In the genomic region with DNA sequence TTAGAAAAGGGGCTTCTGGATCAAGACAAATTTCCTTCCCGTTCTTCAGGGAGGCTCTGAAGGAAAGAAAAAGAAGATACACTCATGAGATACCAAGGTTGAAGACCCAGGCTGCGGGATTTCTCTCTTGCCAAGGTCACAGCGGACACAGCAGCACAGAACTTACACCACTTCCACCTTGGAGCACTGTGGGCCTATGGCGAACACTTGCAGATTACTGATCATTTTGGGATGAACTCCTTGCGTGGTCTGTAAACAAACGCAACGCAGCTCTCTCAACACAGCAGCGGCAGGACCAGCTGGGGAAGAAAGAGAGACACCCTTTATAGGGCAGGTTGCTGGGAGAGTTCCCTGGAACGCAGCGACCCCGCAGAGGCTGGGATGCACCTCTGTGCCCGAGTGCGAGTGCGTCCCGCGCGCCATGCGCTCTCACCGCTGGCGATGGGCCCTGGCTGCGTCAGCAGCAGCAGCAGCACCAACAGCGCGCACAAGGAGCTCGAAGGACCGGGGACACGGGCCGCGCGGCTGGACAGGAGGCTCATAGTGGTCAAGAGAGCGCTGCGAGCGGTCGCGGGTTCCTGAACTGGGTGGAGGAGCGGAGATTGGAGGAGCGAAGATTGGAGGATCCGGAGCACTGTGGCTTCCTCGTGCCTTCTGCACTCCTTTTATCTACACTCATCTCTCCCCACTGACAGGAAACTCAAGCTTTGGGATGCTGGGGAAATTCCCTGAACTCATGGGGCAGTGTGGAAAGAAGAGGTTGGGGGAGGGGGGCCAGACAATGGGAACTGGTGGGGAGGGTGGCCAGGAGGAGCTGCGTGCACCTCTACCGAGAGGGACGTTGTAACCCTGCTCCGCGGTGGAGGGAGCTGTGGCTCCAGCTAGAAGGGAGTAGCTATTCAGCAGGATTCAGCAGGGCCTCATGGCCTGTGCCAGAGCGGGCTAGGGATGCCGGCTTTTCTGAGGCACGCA, we compare ENCODE assay signal across 1 cellular context.
TF ChIP-seq lines count a peak whose summit lies in the region.

A gene (minus strand): TSS at position 638 of the 972 bp plus-strand sequence. CDS start 96 bp downstream, at position 542.

TF ChIP-seq in K562, 482 proteins besides CTCF, POLR2A, EP300 and RAD21:
- TF ChIP-seq RBM22 (IDR thresholded peaks at IDR 0.05; ENCODE audit: low read depth, low read length, poor library complexity, severe bottlenecking) (no peak), ZNF224 (CRISPR knock-in tag; IDR thresholded peaks at IDR 0.05) (no peak)
- TF ChIP-seq, protein P1, sequence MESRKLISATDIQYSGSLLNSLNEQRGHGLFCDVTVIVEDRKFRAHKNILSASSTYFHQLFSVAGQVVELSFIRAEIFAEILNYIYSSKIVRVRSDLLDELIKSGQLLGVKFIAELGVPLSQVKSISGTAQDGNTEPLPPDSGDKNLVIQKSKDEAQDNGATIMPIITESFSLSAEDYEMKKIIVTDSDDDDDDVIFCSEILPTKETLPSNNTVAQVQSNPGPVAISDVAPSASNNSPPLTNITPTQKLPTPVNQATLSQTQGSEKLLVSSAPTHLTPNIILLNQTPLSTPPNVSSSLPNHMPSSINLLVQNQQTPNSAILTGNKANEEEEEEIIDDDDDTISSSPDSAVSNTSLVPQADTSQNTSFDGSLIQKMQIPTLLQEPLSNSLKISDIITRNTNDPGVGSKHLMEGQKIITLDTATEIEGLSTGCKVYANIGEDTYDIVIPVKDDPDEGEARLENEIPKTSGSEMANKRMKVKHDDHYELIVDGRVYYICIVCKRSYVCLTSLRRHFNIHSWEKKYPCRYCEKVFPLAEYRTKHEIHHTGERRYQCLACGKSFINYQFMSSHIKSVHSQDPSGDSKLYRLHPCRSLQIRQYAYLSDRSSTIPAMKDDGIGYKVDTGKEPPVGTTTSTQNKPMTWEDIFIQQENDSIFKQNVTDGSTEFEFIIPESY (CRISPR knock-in tag; IDR thresholded peaks at IDR 0.05): peak; percentile 84
